Comparison of ENCODE assay signal across 12 cellular contexts in the genomic region with DNA sequence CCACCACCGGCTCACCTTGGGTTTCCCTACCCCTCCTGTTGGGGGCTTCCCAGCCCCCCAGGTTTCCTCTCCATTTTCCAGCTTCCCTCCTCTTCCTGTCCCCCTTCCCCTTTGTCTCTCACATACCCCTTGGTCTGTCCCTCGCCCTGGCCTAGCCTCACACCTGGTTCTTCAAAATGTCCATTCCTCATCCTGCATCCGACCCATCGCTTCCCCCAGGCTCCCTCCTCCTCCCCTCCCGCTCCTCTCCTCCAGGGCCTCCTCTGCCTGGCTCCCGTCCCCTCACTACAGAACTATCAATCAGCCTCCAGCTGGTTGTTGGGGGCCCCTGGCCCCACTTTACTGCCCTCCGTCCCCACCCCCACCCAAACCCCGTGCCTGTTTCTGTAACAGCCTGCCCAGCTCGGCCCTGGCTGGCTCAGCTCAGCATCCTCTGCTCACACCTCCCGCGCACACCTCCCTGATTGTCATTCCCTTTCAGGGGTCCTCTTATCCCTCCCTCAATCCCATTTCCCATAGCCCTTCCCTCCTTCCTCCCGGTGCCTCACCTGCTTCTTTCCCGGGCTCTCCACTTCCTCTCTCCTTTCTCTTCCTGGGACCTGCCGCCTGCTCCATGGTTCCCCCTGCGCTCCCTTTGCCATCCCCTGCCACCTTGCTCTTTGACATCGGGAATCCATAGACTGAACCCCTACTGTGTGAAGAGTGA. TPM values are rescaled to one million over a fixed set of nuclear protein-coding genes. Genes with fewer than 3 reads are reported as not detected.
DNase-seq lines count a peak whose midpoint lies in the region; ATAC-seq and TF ChIP-seq lines count a peak whose summit lies in the region.
"Had no signal": no experiment of that assay in that cellular context is flagged by ENCODE, and none has a peak within 500 bp of the region (broad histone marks: within the 10 kb centered on the region; RNA-seq: fewer than 3 reads in every experiment).

No MANE protein-coding gene starts in this region.

- H3K27ac Mint-ChIP-seq in activated T-cell treated with anti-CD3 and anti-CD28 coated beads, Interleukin-2, amount 50 U/mL, for 24 hours = peak overlapping the region; percentile 52
- peak overlapping the region; percentile 75 for H3K27ac Mint-ChIP-seq in endothelial cell (ENCODE audit: unreplicated experiment)
- peak overlapping the region; percentile 86 for H3K27ac Mint-ChIP-seq in stimulated activated effector memory CD8-positive, alpha-beta T cell treated with anti-CD3 and anti-CD28 coated beads, Interleukin-12 subunit alpha, Interleukin-12 subunit beta, amount 100 ng/mL, for 72 hours

- H3K36me3 ChIP-seq in SK-N-MC (ENCODE audit: insufficient read depth, low read length) = peaks cover 6% of the 10 kb centered on the region; the same call in 1 of the 2 replicates

- DNase-seq in activated T-cell treated with anti-CD3 and anti-CD28 coated beads, Interleukin-2, amount 50 U/mL, for 24 hours = no peak
- DNase-seq in activated T-cell treated with anti-CD3 and anti-CD28 coated beads for 4 hours (no peak), SK-N-MC (ENCODE audit: low read depth, low spot score) (no peak), endothelial cell (ENCODE audit: low spot score) (no peak), HCEC 1CT (no peak)
- no peak for DNase-seq in stimulated activated effector memory CD8-positive, alpha-beta T cell treated with anti-CD3 and anti-CD28 coated beads, Interleukin-12 subunit alpha, Interleukin-12 subunit beta, amount 100 ng/mL, for 72 hours (ENCODE audit: low spot score in 2 of 2)
- no peak for DNase-seq in stimulated activated CD4-positive, alpha-beta T cell treated with anti-CD3 and anti-CD28 coated beads, Interleukin-2, amount 100 ng/mL, for 24 hours
- DNase-seq: lower lobe of right lung, NCI-H2107, Peyer's patch had no signal

- H3K4me3 ChIP-seq in SK-N-MC = peak overlapping the region; percentile 72
- H3K4me3 ChIP-seq: lower lobe of right lung had no signal

- no peaks in the 10 kb centered on the region for H3K9me3 ChIP-seq in SK-N-MC (ENCODE audit: low read depth, low read length)
- H3K9me3 ChIP-seq: lower lobe of right lung, Peyer's patch, thoracic aorta had no signal

- peaks cover 39% of the 10 kb centered on the region for H3K36me3 Mint-ChIP-seq in activated T-cell treated with anti-CD3 and anti-CD28 coated beads, Interleukin-2, amount 50 U/mL, for 24 hours (ENCODE audit: low read depth)
- H3K36me3 Mint-ChIP-seq in endothelial cell (ENCODE audit: low read depth, unreplicated experiment) = peaks cover 11% of the 10 kb centered on the region
- peaks cover 56% of the 10 kb centered on the region for H3K36me3 Mint-ChIP-seq in stimulated activated effector memory CD8-positive, alpha-beta T cell treated with anti-CD3 and anti-CD28 coated beads, Interleukin-12 subunit alpha, Interleukin-12 subunit beta, amount 100 ng/mL, for 72 hours

- no peak overlapping the region for H3K9ac ChIP-seq in SK-N-MC (ENCODE audit: insufficient read length)

- H3K4me3 Mint-ChIP-seq in activated T-cell treated with anti-CD3 and anti-CD28 coated beads, Interleukin-2, amount 50 U/mL, for 24 hours = peak overlapping the region; percentile 50
- peak overlapping the region; percentile 35 for H3K4me3 Mint-ChIP-seq in endothelial cell (ENCODE audit: unreplicated experiment)
- peak overlapping the region; percentile 54 for H3K4me3 Mint-ChIP-seq in stimulated activated effector memory CD8-positive, alpha-beta T cell treated with anti-CD3 and anti-CD28 coated beads, Interleukin-12 subunit alpha, Interleukin-12 subunit beta, amount 100 ng/mL, for 72 hours

- TF ChIP-seq CTCF in endothelial cell (IDR thresholded peaks at IDR 0.05; ENCODE audit: unreplicated experiment) = no peak

- ATAC-seq in stimulated activated effector memory CD8-positive, alpha-beta T cell treated with anti-CD3 and anti-CD28 coated beads, Interleukin-12 subunit alpha, Interleukin-12 subunit beta, amount 100 ng/mL, for 72 hours = no peak
- no peak for ATAC-seq in GM19395 (IDR thresholded peaks at IDR 0.05; ENCODE audit: unreplicated experiment)
- ATAC-seq: lower lobe of right lung had no signal

- no peak overlapping the region for H3K27ac ChIP-seq in SK-N-MC
- H3K27ac ChIP-seq: lower lobe of right lung, Peyer's patch, thoracic aorta had no signal

- H3K4me1 Mint-ChIP-seq in activated T-cell treated with anti-CD3 and anti-CD28 coated beads, Interleukin-2, amount 50 U/mL, for 24 hours (ENCODE audit: low read depth) = peaks cover 27% of the 10 kb centered on the region
- peaks cover 11% of the 10 kb centered on the region for H3K4me1 Mint-ChIP-seq in endothelial cell (ENCODE audit: unreplicated experiment)
- H3K4me1 Mint-ChIP-seq in stimulated activated effector memory CD8-positive, alpha-beta T cell treated with anti-CD3 and anti-CD28 coated beads, Interleukin-12 subunit alpha, Interleukin-12 subunit beta, amount 100 ng/mL, for 72 hours = peaks cover 61% of the 10 kb centered on the region

- no peaks in the 10 kb centered on the region for H3K9me3 Mint-ChIP-seq in activated T-cell treated with anti-CD3 and anti-CD28 coated beads, Interleukin-2, amount 50 U/mL, for 24 hours
- H3K9me3 Mint-ChIP-seq in endothelial cell (ENCODE audit: unreplicated experiment) = no peaks in the 10 kb centered on the region
- no peaks in the 10 kb centered on the region for H3K9me3 Mint-ChIP-seq in stimulated activated effector memory CD8-positive, alpha-beta T cell treated with anti-CD3 and anti-CD28 coated beads, Interleukin-12 subunit alpha, Interleukin-12 subunit beta, amount 100 ng/mL, for 72 hours

- no peaks in the 10 kb centered on the region for H3K27me3 Mint-ChIP-seq in activated T-cell treated with anti-CD3 and anti-CD28 coated beads, Interleukin-2, amount 50 U/mL, for 24 hours
- peaks cover 21% of the 10 kb centered on the region for H3K27me3 Mint-ChIP-seq in endothelial cell (ENCODE audit: unreplicated experiment)

RNA-seq across cellular contexts. Expression of gene CNIH2, which starts 1.3 kb away (rescaled TPM):
- 1.9 TPM for total RNA-seq in endothelial cell (ENCODE audit: unreplicated experiment)
- total RNA-seq: Peyer's patch, thoracic aorta had no signal

RNA-seq across cellular contexts. Expression of gene YIF1A, which starts 9.7 kb away (rescaled TPM):
- total RNA-seq in endothelial cell (ENCODE audit: unreplicated experiment) = 48.0 TPM

RNA-seq across cellular contexts. Expression of gene RAB1B, which starts 10.8 kb away (rescaled TPM):
- 189 TPM for total RNA-seq in endothelial cell (ENCODE audit: unreplicated experiment)

RNA-seq across cellular contexts. Expression of gene TMEM151A, which starts 12.4 kb away (rescaled TPM):
- not detected for total RNA-seq in endothelial cell (ENCODE audit: unreplicated experiment)
- total RNA-seq: lower lobe of right lung had no signal

RNA-seq across cellular contexts. Expression of gene KLC2, which starts 21.7 kb away (rescaled TPM):
- 35.1 TPM for total RNA-seq in endothelial cell (ENCODE audit: unreplicated experiment)
